Comparison of ENCODE assay signal across 8 cellular contexts in the genomic region with DNA sequence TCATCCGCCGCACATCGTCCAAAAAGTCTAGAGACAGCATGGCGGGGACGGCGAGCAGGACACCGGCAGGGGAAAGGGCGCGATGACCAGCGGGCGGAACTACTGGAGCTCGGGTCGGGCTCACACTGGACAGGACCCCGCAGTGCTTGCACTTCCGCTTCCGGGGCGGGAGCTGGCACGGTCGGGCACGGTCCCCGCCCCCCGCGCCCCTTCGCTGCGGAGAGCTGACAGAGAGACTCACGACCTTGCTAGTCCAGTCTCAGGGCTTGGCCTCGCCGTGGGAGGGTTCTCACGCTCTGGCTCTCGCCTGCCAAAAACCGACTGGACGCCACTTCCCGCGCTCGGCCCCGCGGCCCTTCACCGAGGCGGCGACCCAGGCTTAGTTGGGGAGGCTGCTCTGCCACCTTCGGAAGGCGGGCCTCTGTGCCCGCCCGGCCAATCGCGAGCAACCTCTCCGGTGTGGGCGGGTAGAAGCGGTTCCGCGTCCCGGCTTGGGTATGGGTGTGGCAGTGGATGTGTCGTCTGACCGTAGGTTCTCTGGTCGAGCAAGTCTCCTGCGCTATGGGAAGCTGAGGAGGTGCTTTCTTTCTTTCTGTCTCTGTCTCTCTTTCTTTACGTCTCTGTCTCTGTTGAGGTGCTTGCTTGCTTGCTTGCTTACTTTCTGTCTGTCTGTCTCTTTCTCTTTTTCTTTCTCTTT. TPM values are rescaled to one million over a fixed set of nuclear protein-coding genes. Genes with fewer than 3 reads are reported as not detected.
DNase-seq lines count a peak whose midpoint lies in the region; TF ChIP-seq lines count a peak whose summit lies in the region.

A gene (minus strand): TSS at position 104 of the 697 bp plus-strand sequence. CDS start 64 bp downstream, at position 40.

- H3K36me3 Mint-ChIP-seq in HFFc6 (ENCODE audit: low read depth) = peaks cover 8% of the 10 kb centered on the region; the same call in 1 of the 2 replicates

- peaks cover 26% of the 10 kb centered on the region for H3K4me1 ChIP-seq in suprapubic skin

- peak within 1 kb of the TSS; percentile 94 for H3K4me3 Mint-ChIP-seq in HFFc6

- no peak for TF ChIP-seq EP300 in suprapubic skin (IDR thresholded peaks at IDR 0.05)

- peak within 1 kb of the TSS; percentile 81 for H3K9ac ChIP-seq in SK-N-MC (ENCODE audit: insufficient read length)

- no peaks in the 10 kb centered on the region; the same call in 1 of the 2 replicates for H3K27me3 Mint-ChIP-seq in HFFc6 (ENCODE audit: insufficient read depth)

- no peaks in the 10 kb centered on the region for H3K27me3 ChIP-seq in suprapubic skin

- H3K27ac ChIP-seq in SK-N-MC (peak within 1 kb of the TSS; percentile 42; the same call in 1 of the 2 replicates), suprapubic skin (peak within 1 kb of the TSS; percentile 88)

- DNase-seq in GM04503 (ENCODE audit: low read depth) (peak; percentile 82), HFFc6 (peak; percentile 94), NB4 (ENCODE audit: low read depth) (peak; percentile 98), SK-N-MC (ENCODE audit: low read depth, low spot score) (peak; percentile 16), globus pallidus (ENCODE audit: low spot score) (peak; percentile 94), nucleus accumbens (lab: John Stamatoyannopoulos, UW) (peak; percentile 79 to 100 (median 96)), suprapubic skin (ENCODE audit: low spot score in 2 of 2) (peak; percentile 97)
- DNase-seq in activated naive CD4-positive, alpha-beta T cell treated with anti-CD3 and anti-CD28 coated beads, Interleukin-2, amount 50 U/mL, for 16 hours = peak; percentile 93

- H3K4me1 Mint-ChIP-seq in HFFc6 (ENCODE audit: low read depth) = peaks cover 29% of the 10 kb centered on the region

- 0% methylated on average over 28 of the region's 57 CpGs for WGBS in suprapubic skin

- TF ChIP-seq CTCF in HFFc6 (IDR thresholded peaks at IDR 0.05) (no peak), NB4 (IDR thresholded peaks at IDR 0.05; ENCODE audit: low read depth, low read length) (no peak), suprapubic skin (IDR thresholded peaks at IDR 0.05) (no peak)

- H3K4me3 ChIP-seq in NB4 (ENCODE audit: low read depth, low read length) (peak within 1 kb of the TSS; percentile 79), SK-N-MC (peak within 1 kb of the TSS; percentile 95), suprapubic skin (peak within 1 kb of the TSS; percentile 65)

- H3K36me3 ChIP-seq in SK-N-MC (ENCODE audit: insufficient read depth, low read length) (peaks cover under 1% of the 10 kb centered on the region; the same call in 1 of the 2 replicates), suprapubic skin (peaks cover 3% of the 10 kb centered on the region)

- H3K27ac Mint-ChIP-seq in HFFc6 = peak within 1 kb of the TSS; percentile 92

- TF ChIP-seq POLR2A in NB4 (IDR thresholded peaks at IDR 0.05; ENCODE audit: extremely low read depth, insufficient read length) = peak; percentile 78
- TF ChIP-seq POLR2A in suprapubic skin (IDR thresholded peaks at IDR 0.05) = peak; percentile 51 to 57

- H3K9me3 Mint-ChIP-seq in HFFc6 = no peaks in the 10 kb centered on the region

- no peaks in the 10 kb centered on the region for H3K9me3 ChIP-seq in SK-N-MC (ENCODE audit: low read depth, low read length)
- H3K9me3 ChIP-seq in suprapubic skin = no peaks in the 10 kb centered on the region

RNA-seq across cellular contexts. Expression of the gene that starts here (rescaled TPM):
- 100 to 1,000 TPM; 203 to 230 (median 221) TPM for total RNA-seq in HFFc6 (2021; fragmentation: NEBNext Ultra II Directional; extraction: Animal tissue kit (Norgen Biotek cat#: 25700))
- 10 to 100 TPM; 44.3 to 52.9 (median 47.3) TPM for total RNA-seq in suprapubic skin

Comparison
In these comparisons a context has a peak if more than half of its experiments do, and no peak if none do; other contexts are left out.
1. Peak in every context shown above with its lines: DNase-seq, H3K4me3 ChIP-seq and H3K27ac ChIP-seq.
2. DNase-seq: peak in every context shown above with its lines; median percentile 98 in NB4; 97 in suprapubic skin; 96 in nucleus accumbens; 94 in HFFc6; 94 in globus pallidus; 93 in activated naive CD4-positive, alpha-beta T cell treated with anti-CD3 and anti-CD28 coated beads, Interleukin-2, amount 50 U/mL, for 16 hours; 82 in GM04503; 16 in SK-N-MC.